ENCODE assay signal across 26 cellular contexts in the genomic region with DNA sequence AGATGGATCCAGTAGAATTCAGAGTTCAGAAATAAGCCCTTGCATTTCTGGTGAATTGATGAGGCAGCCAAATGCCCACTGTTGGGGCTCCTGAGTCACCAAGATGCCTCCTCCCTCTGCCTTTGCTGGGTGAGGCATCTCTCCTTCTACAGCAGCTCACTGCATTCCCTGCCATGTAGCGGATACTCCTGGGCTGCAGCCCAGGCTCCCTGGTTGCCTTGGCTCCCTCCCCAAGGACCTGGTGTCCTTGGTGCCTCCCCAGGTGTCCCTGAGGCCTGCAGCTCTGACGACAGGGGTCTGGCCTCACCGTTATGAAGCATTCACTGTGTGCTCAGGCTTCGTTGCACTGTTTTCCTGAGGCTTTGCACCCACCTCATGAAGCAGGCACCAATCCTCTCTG. TPM values are rescaled to one million over a fixed set of nuclear protein-coding genes. Genes with fewer than 3 reads are reported as not detected.
"Had no signal": no experiment of that assay in that cellular context is flagged by ENCODE, and none has a peak within 500 bp of the region (broad histone marks: within the 10 kb centered on the region; RNA-seq: fewer than 3 reads in every experiment).

No MANE protein-coding gene starts in this region.

- H3K27ac ChIP-seq: KMS-11, Peyer's patch, RWPE1, SJSA1 had no signal

- H3K27me3 ChIP-seq: Peyer's patch had no signal

- H3K9me3 ChIP-seq: Peyer's patch, SJSA1 had no signal

- H3K4me3 ChIP-seq: Peyer's patch, SJSA1 had no signal

- H3K4me1 ChIP-seq: SJSA1 had no signal

- H3K9ac ChIP-seq: KMS-11 had no signal

- DNase-seq: activated CD4-positive, alpha-beta T cell treated with anti-CD3 and anti-CD28 coated beads for 4 hours; activated CD8-positive, alpha-beta memory T cell treated with anti-CD3 and anti-CD28 coated beads, Interleukin-2, amount 50 U/mL, for 4 hours; activated CD8-positive, alpha-beta T cell treated with anti-CD3 and anti-CD28 coated beads for 36 hours; activated gamma-delta T cell treated with Interleukin-2 at 50 U/mL for 16 hours; activated naive CD4-positive, alpha-beta T cell treated with anti-CD3 and anti-CD28 coated beads, Interleukin-2, amount 10 ng/mL, durations not matched to agents 7 days and 5 days; activated naive CD8-positive, alpha-beta T cell treated with anti-CD3 and anti-CD28 coated beads for 36 hours; activated T-cell treated with anti-CD3 and anti-CD28 coated beads, Interleukin-2, amount 50 U/mL, for 72 hours; anterior cingulate cortex; caudate nucleus; MM.1S; NCI-H1105; NCI-H1436; NCI-H1694 treated with DMSO at 0.1 percent for 48 hours; NCI-H2029 treated with DMSO at 0.1 percent for 48 hours; NCI-H345; NCI-H510A; NCI-H526 treated with DMSO at 0.1 percent for 48 hours; NCI-H82; OCI-M1; Peyer's patch; SHP77 had no signal

- H3K36me3 ChIP-seq: Peyer's patch, SJSA1 had no signal

- ATAC-seq: activated CD4-positive, CD25-positive, alpha-beta regulatory T cell treated with anti-CD3 and anti-CD28 coated beads, Interleukin-2, amount 50 U/mL, for 24 hours; activated CD8-positive, alpha-beta T cell treated with anti-CD3 and anti-CD28 coated beads for 36 hours; activated T-cell treated with anti-CD3 and anti-CD28 coated beads, Interleukin-2, amount 50 U/mL, for 72 hours; SK-N-SH treated with all-trans-retinoic acid at 6 μM for 48 hours had no signal

- H3K4me2 ChIP-seq: KMS-11 had no signal

RNA-seq across cellular contexts. Expression of gene RAP1GAP2, which starts 7.7 kb away (rescaled TPM):
- total RNA-seq: activated naive CD8-positive, alpha-beta T cell treated with anti-CD3 and anti-CD28 coated beads for 36 hours had no signal

RNA-seq across cellular contexts. Expression of gene CCDC92B, which starts 54.5 kb away (rescaled TPM):
- total RNA-seq: activated naive CD8-positive, alpha-beta T cell treated with anti-CD3 and anti-CD28 coated beads for 36 hours; SJSA1 had no signal
